21 cellular contexts compared by ENCODE assay signal in genomic region chr5:127342364-127342763, GRCh38. TPM values are rescaled to one million over a fixed set of nuclear protein-coding genes. Genes with fewer than 3 reads are reported as not detected.
DNase-seq lines count a peak whose midpoint lies in the region; ATAC-seq and TF ChIP-seq lines count a peak whose summit lies in the region.
"Had no signal": no experiment of that assay in that cellular context is flagged by ENCODE, and none has a peak within 500 bp of the region (broad histone marks: within the 10 kb centered on the region; RNA-seq: fewer than 3 reads in every experiment).

No MANE protein-coding gene starts in this region.

- no peak overlapping the region for H2BK5ac ChIP-seq in mesendoderm (ENCODE audit: low read length)

- H3K27ac ChIP-seq in mesendoderm (ENCODE audit: low read depth, low read length) (no peak overlapping the region), temporal lobe (ENCODE audit: low read depth, low read length) (peak overlapping the region; percentile 13)
- H3K27ac ChIP-seq: 22Rv1, A549, BLaER1, GM23248 had no signal

- H3K4me2 ChIP-seq in mesendoderm (ENCODE audit: low read length): no peak overlapping the region
- H3K4me2 ChIP-seq: A549, BLaER1 had no signal

- no peak overlapping the region for H3K56ac ChIP-seq in mesendoderm (ENCODE audit: low read length)

- H3K9ac ChIP-seq in mesendoderm (ENCODE audit: low read length): no peak overlapping the region
- H3K9ac ChIP-seq: BLaER1, GM23248 had no signal

- H3K9me3 Mint-ChIP-seq in activated CD4-positive, alpha-beta T cell treated with anti-CD3 and anti-CD28 coated beads, Interleukin-2, amount 10 ng/mL, durations not matched to agents 7 days and 5 days: no peaks in the 10 kb centered on the region
- peaks cover 12% of the 10 kb centered on the region for H3K9me3 Mint-ChIP-seq in WTC11
- H3K9me3 Mint-ChIP-seq: CD4-positive, alpha-beta memory T cell; HFFc6 had no signal

- H4K8ac ChIP-seq in mesendoderm (ENCODE audit: low read depth, low read length): no peak overlapping the region

- DNase-seq in activated CD4-positive, alpha-beta T cell treated with anti-CD3 and anti-CD28 coated beads, Interleukin-2, amount 10 ng/mL, durations not matched to agents 7 days and 5 days: no peak
- DNase-seq in activated CD4-positive, alpha-beta T cell treated with anti-CD3 and anti-CD28 coated beads for 4 hours: no peak
- DNase-seq in WTC11 (ENCODE audit: low spot score) (no peak), mesendoderm (no peak)
- DNase-seq: AML-193; CD4-positive, alpha-beta memory T cell; DMS153; DMS79; GDM1; GM23248; H7; HFFc6 had no signal

- H3K4me3 ChIP-seq in mesendoderm (ENCODE audit: low read length): no peak overlapping the region
- H3K4me3 ChIP-seq: A549, BLaER1, GM23248 had no signal

- H3K23ac ChIP-seq in mesendoderm (ENCODE audit: low read length): no peak overlapping the region

- H2BK15ac ChIP-seq in mesendoderm (replicated peaks; ENCODE audit: low read depth): no peak overlapping the region

- peaks cover 6% of the 10 kb centered on the region for H3K4me1 ChIP-seq in mesendoderm (ENCODE audit: control insufficient read depth, low read depth, low read length)
- H3K4me1 ChIP-seq: A549, BLaER1 had no signal

- no peak for TF ChIP-seq CTCF in WTC11 (IDR thresholded peaks at IDR 0.05)

- peak overlapping the region; percentile 5 for H3K18ac ChIP-seq in mesendoderm (ENCODE audit: low read length)

- H3K4me1 Mint-ChIP-seq in activated CD4-positive, alpha-beta T cell treated with anti-CD3 and anti-CD28 coated beads, Interleukin-2, amount 10 ng/mL, durations not matched to agents 7 days and 5 days: no peaks in the 10 kb centered on the region
- H3K4me1 Mint-ChIP-seq in WTC11: peaks cover 52% of the 10 kb centered on the region
- H3K4me1 Mint-ChIP-seq: CD4-positive, alpha-beta memory T cell had no signal

- H3K79me1 ChIP-seq in mesendoderm (ENCODE audit: low read length): no peaks in the 10 kb centered on the region

- POLR2A ChIA-PET in activated CD4-positive, alpha-beta T cell treated with anti-CD3 and anti-CD28 coated beads, Interleukin-2, amount 10 ng/mL, durations not matched to agents 7 days and 5 days (lab: Charles Lee): no interaction called here
- POLR2A ChIA-PET in WTC11 (lab: Charles Lee): no interaction called here

- no peak overlapping the region for H2BK120ac ChIP-seq in mesendoderm (ENCODE audit: low read depth, low read length)

- no peak overlapping the region for H3K4ac ChIP-seq in mesendoderm (ENCODE audit: low read depth, low read length)

- no peaks in the 10 kb centered on the region for H3K27me3 ChIP-seq in mesendoderm (ENCODE audit: insufficient read depth, low read length, poor library complexity)
- H3K27me3 ChIP-seq: BLaER1 had no signal

- no peak overlapping the region for H2AK5ac ChIP-seq in mesendoderm (ENCODE audit: low read length)

- ATAC-seq in WTC11 (no peak), HG03457 (IDR thresholded peaks at IDR 0.05; ENCODE audit: unreplicated experiment) (no peak), HG03097 (IDR thresholded peaks at IDR 0.05; ENCODE audit: low FRiP score, unreplicated experiment) (no peak)
- ATAC-seq: A549, HCT116, HepG2 had no signal

- no peak overlapping the region for H3K4me3 Mint-ChIP-seq in activated CD4-positive, alpha-beta T cell treated with anti-CD3 and anti-CD28 coated beads, Interleukin-2, amount 10 ng/mL, durations not matched to agents 7 days and 5 days
- no peak overlapping the region for H3K4me3 Mint-ChIP-seq in WTC11
- H3K4me3 Mint-ChIP-seq: CD14-positive monocyte; CD4-positive, alpha-beta memory T cell; HFFc6 had no signal

- H3K36me3 Mint-ChIP-seq in activated CD4-positive, alpha-beta T cell treated with anti-CD3 and anti-CD28 coated beads, Interleukin-2, amount 10 ng/mL, durations not matched to agents 7 days and 5 days (ENCODE audit: low read depth): no peaks in the 10 kb centered on the region
- peaks cover 29% of the 10 kb centered on the region for H3K36me3 Mint-ChIP-seq in WTC11
- H3K36me3 Mint-ChIP-seq: CD14-positive monocyte; CD4-positive, alpha-beta memory T cell had no signal

- WGBS in mesendoderm (ENCODE audit: extremely low coverage, insufficient coverage, low lambda C conversion rate): no CpG with 5 or more reads among the region's 3 CpGs

- H3K27ac Mint-ChIP-seq in activated CD4-positive, alpha-beta T cell treated with anti-CD3 and anti-CD28 coated beads, Interleukin-2, amount 10 ng/mL, durations not matched to agents 7 days and 5 days: peak overlapping the region; percentile 14
- peak overlapping the region; percentile 9; the same call in 1 of the 2 replicates for H3K27ac Mint-ChIP-seq in WTC11
- H3K27ac Mint-ChIP-seq: CD14-positive monocyte; CD4-positive, alpha-beta memory T cell; HFFc6 had no signal

- H3K36me3 ChIP-seq in mesendoderm (ENCODE audit: control insufficient read depth, insufficient read depth, low read length): no peaks in the 10 kb centered on the region
- H3K36me3 ChIP-seq: BLaER1 had no signal

- H3K79me2 ChIP-seq in mesendoderm (ENCODE audit: control insufficient read depth, insufficient read depth, low read length): no peaks in the 10 kb centered on the region

- CTCF ChIA-PET in activated CD4-positive, alpha-beta T cell treated with anti-CD3 and anti-CD28 coated beads, Interleukin-2, amount 10 ng/mL, durations not matched to agents 7 days and 5 days (lab: Charles Lee): no interaction called here
- CTCF ChIA-PET in WTC11 (lab: Charles Lee): interaction anchor here (0.9 kb wide), 1 partner anchor 16 kb away, joined by 4 read pairs; no protein-coding TSS in a partner anchor

- H4K5ac ChIP-seq in mesendoderm (ENCODE audit: low read length): no peak overlapping the region

- H3K27me3 Mint-ChIP-seq in activated CD4-positive, alpha-beta T cell treated with anti-CD3 and anti-CD28 coated beads, Interleukin-2, amount 10 ng/mL, durations not matched to agents 7 days and 5 days: peaks cover 13% of the 10 kb centered on the region
- H3K27me3 Mint-ChIP-seq in WTC11 (ENCODE audit: low read depth): no peaks in the 10 kb centered on the region

TF ChIP-seq in WTC11, 78 proteins besides CTCF, POLR2A, EP300 and RAD21:
- TF ChIP-seq SOX15 (CRISPR knock-in tag; IDR thresholded peaks at IDR 0.05) (no peak), MLX (CRISPR knock-in tag; IDR thresholded peaks at IDR 0.05) (no peak), ATF1 (CRISPR knock-in tag; IDR thresholded peaks at IDR 0.05) (no peak), GABPB1 (CRISPR knock-in tag; IDR thresholded peaks at IDR 0.05) (no peak), CREM (CRISPR knock-in tag; IDR thresholded peaks at IDR 0.05) (no peak), PRRX2 (CRISPR knock-in tag; IDR thresholded peaks at IDR 0.05) (no peak), ZNF396 (CRISPR knock-in tag; IDR thresholded peaks at IDR 0.05; ENCODE audit: borderline replicate concordance) (no peak), RELA (CRISPR knock-in tag; IDR thresholded peaks at IDR 0.05; ENCODE audit: borderline replicate concordance) (no peak), ZNF425 (CRISPR knock-in tag; conservative IDR thresholded peaks at IDR 0.05) (no peak), FOXK1 (CRISPR knock-in tag; IDR thresholded peaks at IDR 0.05) (no peak), ZMAT4 (CRISPR knock-in tag; IDR thresholded peaks at IDR 0.05) (no peak), JAZF1 (CRISPR knock-in tag; IDR thresholded peaks at IDR 0.05) (no peak)

RNA-seq across cellular contexts. Expression of gene MEGF10, which starts 51.8 kb away (rescaled TPM):
- total RNA-seq in activated CD4-positive, alpha-beta T cell treated with anti-CD3 and anti-CD28 coated beads, Interleukin-2, amount 10 ng/mL, durations not matched to agents 7 days and 5 days: not detected
- total RNA-seq in WTC11 (2021) (17.9 to 24.5 TPM (median 20.8 TPM) in 3 replicates), temporal lobe (19.7 TPM)
- 2.2 TPM for polyA plus RNA-seq in mesendoderm (2013, experiment 1 of 2)
- polyA plus RNA-seq in mesendoderm (2013, experiment 2 of 2): 2.0 TPM
- total RNA-seq: CD4-positive, alpha-beta memory T cell; GM23248; HepG2; HFFc6 had no signal
- polyA plus RNA-seq: CD14-positive monocyte; CD4-positive, alpha-beta memory T cell; GM23248; HepG2 had no signal

Comparison
In these comparisons a context has a peak if more than half of its experiments do, and no peak if none do; other contexts are left out.
1. RNA of gene MEGF10, which starts 51.8 kb away (total RNA-seq): 17.9 to 24.5 TPM in WTC11 and 19.7 TPM in temporal lobe (single experiment); not detected in activated CD4-positive, alpha-beta T cell treated with anti-CD3 and anti-CD28 coated beads, Interleukin-2, amount 10 ng/mL, durations not matched to agents 7 days and 5 days; every median in the first group is over 10 times any median in the second.